ENCODE assay signal across 9 cellular contexts in genomic region chr9:87630846-87631245, GRCh38.
"Had no signal": no experiment of that assay in that cellular context is flagged by ENCODE, and none has a peak within 500 bp of the region (broad histone marks: within the 10 kb centered on the region; RNA-seq: fewer than 3 reads in every experiment).

No MANE protein-coding gene starts in this region.

- H3K9me3 ChIP-seq: HAP-1 had no signal

- H3K9me3 Mint-ChIP-seq: HFFc6 had no signal

- H3K36me3 Mint-ChIP-seq: IgD-negative memory B cell had no signal

- ATAC-seq: HCT116 had no signal

- DNase-seq: GM23248, GOT3, H7, HFFc6, KBM-7 had no signal

- H3K4me1 ChIP-seq: HAP-1 had no signal

- H3K4me1 Mint-ChIP-seq: IgD-negative memory B cell had no signal

- H3K36me3 ChIP-seq: HAP-1 had no signal

- H3K4me3 ChIP-seq: GM23248, HAP-1 had no signal

- H3K27ac Mint-ChIP-seq: HFFc6, IgD-negative memory B cell had no signal

- H3K4me3 Mint-ChIP-seq: HFFc6, IgD-negative memory B cell had no signal

- H3K27me3 Mint-ChIP-seq: IgD-negative memory B cell had no signal

- H3K27ac ChIP-seq: GM23248, HL-60 had no signal
